20 cellular contexts compared by ENCODE assay signal in the genomic region with DNA sequence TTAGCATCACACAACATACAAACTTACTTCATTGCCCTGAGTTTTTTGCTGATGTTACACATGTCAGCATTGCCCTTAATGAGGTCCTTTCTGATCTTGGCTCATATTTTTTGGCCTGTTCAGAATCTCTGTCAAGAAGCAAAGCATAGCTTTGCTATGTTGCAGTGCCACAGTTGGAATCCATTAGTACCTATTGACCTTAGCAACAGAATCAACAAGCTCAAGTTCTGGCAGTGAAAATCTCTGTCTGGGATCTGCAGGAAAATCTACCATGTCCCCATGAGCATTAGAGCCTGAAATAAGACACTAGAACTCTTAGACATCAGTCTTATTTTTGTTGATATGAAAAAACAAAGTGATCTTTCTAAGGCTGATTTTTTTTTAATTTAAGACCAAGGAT.
"Had no signal": no experiment of that assay in that cellular context is flagged by ENCODE, and none has a peak within 500 bp of the region (broad histone marks: within the 10 kb centered on the region; RNA-seq: fewer than 3 reads in every experiment).

No MANE protein-coding gene starts in this region.

- H3K9me3 ChIP-seq: ascending aorta, esophagus muscularis mucosa, mucosa of descending colon, ovary, stomach, thoracic aorta had no signal

- DNase-seq: activated CD4-positive, alpha-beta T cell treated with anti-CD3 and anti-CD28 coated beads, Interleukin-2, amount 50 U/mL, for 48 hours; activated naive CD4-positive, alpha-beta T cell treated with anti-CD3 and anti-CD28 coated beads for 36 hours; activated naive CD8-positive, alpha-beta T cell treated with anti-CD3 and anti-CD28 coated beads, Interleukin-2, amount 50 U/mL, for 24 hours; foreskin melanocyte; immature natural killer cell; left cardiac atrium; mucosa of descending colon; naive thymus-derived CD4-positive, alpha-beta T cell; ovary; stimulated activated CD4-positive, alpha-beta T cell treated with anti-CD3 and anti-CD28 coated beads, Interleukin-12 subunit alpha, Interleukin-12 subunit beta, amount 100 ng/mL, for 4 hours; stimulated activated CD4-positive, alpha-beta T cell treated with anti-CD3 and anti-CD28 coated beads, Interleukin-2, amount 100 ng/mL, for 24 hours; stomach; T-cell; T-helper 9 cell had no signal

- H3K4me3 ChIP-seq: ascending aorta, cardiac muscle cell, esophagus muscularis mucosa, lung, mucosa of descending colon, ovary, stomach, thoracic aorta had no signal

- H3K36me3 ChIP-seq: ascending aorta, cardiac muscle cell, esophagus muscularis mucosa, ovary, stomach, thoracic aorta had no signal

- H3K4me1 ChIP-seq: ascending aorta, esophagus muscularis mucosa, stomach had no signal

- ATAC-seq: activated CD4-positive, CD25-positive, alpha-beta regulatory T cell treated with anti-CD3 and anti-CD28 coated beads, Interleukin-2, amount 50 U/mL, for 24 hours; activated naive CD8-positive, alpha-beta T cell treated with anti-CD3 and anti-CD28 coated beads, Interleukin-2, amount 50 U/mL, for 24 hours; mucosa of descending colon; naive thymus-derived CD4-positive, alpha-beta T cell; T-cell had no signal

- H3K27me3 ChIP-seq: ascending aorta, cardiac muscle cell, esophagus muscularis mucosa, ovary, stomach had no signal

- H3K27ac ChIP-seq: ascending aorta, cardiac muscle cell, esophagus muscularis mucosa, ovary, stomach, thoracic aorta had no signal
